In genomic region chr16:19434584-19434983, GRCh38 we compare ENCODE assay signal across 8 cellular contexts. TPM values are rescaled to one million over a fixed set of nuclear protein-coding genes. Genes with fewer than 3 reads are reported as not detected.
"Had no signal": no experiment of that assay in that cellular context is flagged by ENCODE, and none has a peak within 500 bp of the region (broad histone marks: within the 10 kb centered on the region; RNA-seq: fewer than 3 reads in every experiment).

No MANE protein-coding gene starts in this region.

- FAIRE-seq: H1, H54, HTR-8/SVneo had no signal

- ATAC-seq: GM23338 had no signal

- H3K9me3 Mint-ChIP-seq: GM23338, H9 had no signal

- H3K27ac Mint-ChIP-seq: GM23338, H9 had no signal

- H3K4me2 ChIP-seq: GM23338 had no signal

- H3K4me3 Mint-ChIP-seq: GM23338, H9 had no signal

- DNase-seq: H9, HCEC 1CT, IMR-90, KBM-7 had no signal

- H2AFZ ChIP-seq: GM23338 had no signal

- H3K4me3 ChIP-seq: GM23338 had no signal

RNA-seq across cellular contexts. Expression of gene TMC5, which starts 16.9 kb away (rescaled TPM):
- total RNA-seq: IMR-90 had no signal
- polyA plus RNA-seq: IMR-90 had no signal
